4 cellular contexts compared by ENCODE assay signal in the genomic region with DNA sequence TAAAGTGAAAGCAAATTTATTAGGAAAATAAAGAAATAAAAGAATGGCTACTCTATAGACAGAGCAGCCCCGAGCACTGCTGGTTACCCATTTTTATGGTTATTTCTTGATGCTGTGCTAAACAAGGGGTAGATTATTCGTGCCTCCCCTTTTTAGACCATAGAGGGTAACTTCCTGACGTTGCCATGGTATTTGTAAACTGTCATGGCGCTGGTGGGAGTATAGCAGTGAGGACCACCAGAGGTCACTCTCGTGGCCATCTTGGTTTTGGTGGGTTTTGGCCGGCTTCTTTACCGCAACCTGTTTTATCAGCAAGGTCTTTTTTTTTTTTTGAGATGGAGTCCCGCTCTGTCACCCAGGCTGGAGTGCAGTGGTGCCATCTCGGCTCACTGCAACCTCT. TPM values are rescaled to one million over a fixed set of nuclear protein-coding genes. Genes with fewer than 3 reads are reported as not detected.
"Had no signal": no experiment of that assay in that cellular context is flagged by ENCODE, and none has a peak within 500 bp of the region (broad histone marks: within the 10 kb centered on the region; RNA-seq: fewer than 3 reads in every experiment).

No MANE protein-coding gene starts in this region.

RNA-seq across cellular contexts. Expression of gene PHOSPHO1, which starts 31.0 kb away (rescaled TPM):
- total RNA-seq: activated CD8-positive, alpha-beta T cell treated with anti-CD3 and anti-CD28 coated beads for 36 hours; ascending aorta; bronchial epithelial cell; OCI-LY7 had no signal

RNA-seq across cellular contexts. Expression of gene ABI3, which starts 51.0 kb away (rescaled TPM):
- total RNA-seq: bronchial epithelial cell had no signal

RNA-seq across cellular contexts. Expression of gene GNGT2, which starts 51.2 kb away (rescaled TPM):
- total RNA-seq: ascending aorta, bronchial epithelial cell had no signal
